Comparison of ENCODE assay signal across 8 cellular contexts in genomic region chr22:37266581-37267127, GRCh38. TPM values are rescaled to one million over a fixed set of nuclear protein-coding genes. Genes with fewer than 3 reads are reported as not detected.
A peak's percentile ranks its signal among the peaks of the same experiment; 100 is the strongest.
DNase-seq lines count a peak whose midpoint lies in the region; ATAC-seq and TF ChIP-seq lines count a peak whose summit lies in the region.

No MANE protein-coding gene starts in this region.

- POLR2A ChIA-PET in WTC11 (lab: Charles Lee): interaction anchor here (0.7 kb wide), 1 partner anchor 154 kb away, joined by 6 read pairs; no protein-coding TSS in a partner anchor

- peak; percentile 6 for ATAC-seq in activated CD8-positive, alpha-beta memory T cell treated with anti-CD3 and anti-CD28 coated beads, Interleukin-2, amount 10 ng/mL, durations not matched to agents 7 days and 5 days
- ATAC-seq in WTC11 (peak; percentile 18; the same call in 1 of the 2 replicates), left ventricle myocardium superior (peak; percentile 16)

- no peak for TF ChIP-seq EP300 in suprapubic skin (IDR thresholded peaks at IDR 0.05)

- H3K4me3 ChIP-seq in suprapubic skin: peak overlapping the region; percentile 22

- no peak for DNase-seq in activated CD8-positive, alpha-beta memory T cell treated with anti-CD3 and anti-CD28 coated beads, Interleukin-2, amount 10 ng/mL, durations not matched to agents 7 days and 5 days
- no peak for DNase-seq in activated CD8-positive, alpha-beta memory T cell treated with anti-CD3 and anti-CD28 coated beads, Interleukin-2, amount 50 U/mL, for 4 hours
- no peak for DNase-seq in WTC11 (ENCODE audit: low spot score)
- peak; percentile 13 for DNase-seq in left ventricle myocardium superior
- no peak for DNase-seq in suprapubic skin (ENCODE audit: low spot score in 2 of 2)
- no peak for DNase-seq in NCI-H748 (lab: John Stamatoyannopoulos, UW; ENCODE audit: unreplicated experiment)
- no peak for DNase-seq in stimulated activated CD4-positive, alpha-beta T cell treated with anti-CD3 and anti-CD28 coated beads, Interleukin-2, amount 100 ng/mL, for 48 hours
- no peak for DNase-seq in activated CD4-positive, alpha-beta T cell treated with anti-CD3 and anti-CD28 coated beads for 48 hours

- H3K4me3 Mint-ChIP-seq in activated CD8-positive, alpha-beta memory T cell treated with anti-CD3 and anti-CD28 coated beads, Interleukin-2, amount 10 ng/mL, durations not matched to agents 7 days and 5 days: peak overlapping the region; percentile 86
- H3K4me3 Mint-ChIP-seq in WTC11: peak overlapping the region; percentile 36

- peaks cover 4% of the 10 kb centered on the region for H3K9me3 Mint-ChIP-seq in activated CD8-positive, alpha-beta memory T cell treated with anti-CD3 and anti-CD28 coated beads, Interleukin-2, amount 10 ng/mL, durations not matched to agents 7 days and 5 days (ENCODE audit: low read depth)
- H3K9me3 Mint-ChIP-seq in WTC11: peaks cover 17% of the 10 kb centered on the region

- CTCF ChIA-PET in activated CD8-positive, alpha-beta memory T cell treated with anti-CD3 and anti-CD28 coated beads, Interleukin-2, amount 10 ng/mL, durations not matched to agents 7 days and 5 days (lab: Charles Lee): interaction anchor here (0.9 to 2.9 kb wide), 15 partner anchors 18 to 206 kb away, joined by 3 to 23 read pairs (median 8); partner anchors contain the start of gene RAC2
- CTCF ChIA-PET in WTC11 (lab: Charles Lee): interaction anchor here (1.1 to 1.9 kb wide), 6 partner anchors 10 to 206 kb away, joined by 3 to 10 read pairs (median 6); no protein-coding TSS in a partner anchor

- 55% methylated on average over 17 of the region's 18 CpGs for WGBS in suprapubic skin

- no peak overlapping the region for H3K27ac ChIP-seq in suprapubic skin

- TF ChIP-seq POLR2A in suprapubic skin (IDR thresholded peaks at IDR 0.05): no peak

- intact Hi-C loops in left ventricle myocardium superior (cut with micrococcal nuclease): no loop called here

- peaks cover 4% of the 10 kb centered on the region for H3K27me3 Mint-ChIP-seq in activated CD8-positive, alpha-beta memory T cell treated with anti-CD3 and anti-CD28 coated beads, Interleukin-2, amount 10 ng/mL, durations not matched to agents 7 days and 5 days
- peaks cover 14% of the 10 kb centered on the region for H3K27me3 Mint-ChIP-seq in WTC11 (ENCODE audit: low read depth)

- peaks cover 29% of the 10 kb centered on the region for H3K27me3 ChIP-seq in suprapubic skin

- peaks cover 5% of the 10 kb centered on the region for H3K36me3 Mint-ChIP-seq in activated CD8-positive, alpha-beta memory T cell treated with anti-CD3 and anti-CD28 coated beads, Interleukin-2, amount 10 ng/mL, durations not matched to agents 7 days and 5 days
- H3K36me3 Mint-ChIP-seq in WTC11: peaks cover 4% of the 10 kb centered on the region

- no peaks in the 10 kb centered on the region for H3K4me1 ChIP-seq in suprapubic skin

- H3K4me1 Mint-ChIP-seq in activated CD8-positive, alpha-beta memory T cell treated with anti-CD3 and anti-CD28 coated beads, Interleukin-2, amount 10 ng/mL, durations not matched to agents 7 days and 5 days: peaks cover 33% of the 10 kb centered on the region
- peaks cover 6% of the 10 kb centered on the region for H3K4me1 Mint-ChIP-seq in WTC11

- no peaks in the 10 kb centered on the region for H3K9me3 ChIP-seq in suprapubic skin

- TF ChIP-seq CTCF in WTC11 (IDR thresholded peaks at IDR 0.05) (no peak), suprapubic skin (IDR thresholded peaks at IDR 0.05) (no peak)

- peak overlapping the region; percentile 92 for H3K27ac Mint-ChIP-seq in activated CD8-positive, alpha-beta memory T cell treated with anti-CD3 and anti-CD28 coated beads, Interleukin-2, amount 10 ng/mL, durations not matched to agents 7 days and 5 days
- H3K27ac Mint-ChIP-seq in WTC11: no peak overlapping the region; the same call in 1 of the 2 replicates

- no peaks in the 10 kb centered on the region for H3K36me3 ChIP-seq in suprapubic skin

TF ChIP-seq in WTC11, 78 proteins besides CTCF, POLR2A, EP300 and RAD21:
- TF ChIP-seq ELF4 (CRISPR knock-in tag; IDR thresholded peaks at IDR 0.05; ENCODE audit: low read depth): no peak
- TF ChIP-seq NFE2L1 (CRISPR knock-in tag; IDR thresholded peaks at IDR 0.05): no peak
- TF ChIP-seq JUN (CRISPR knock-in tag; IDR thresholded peaks at IDR 0.05): no peak
- TF ChIP-seq FOXK1 (CRISPR knock-in tag; IDR thresholded peaks at IDR 0.05): no peak

RNA-seq across cellular contexts. Expression of gene CYTH4, which starts 15.7 kb away (rescaled TPM):
- 100 to 1,000 TPM in 1 of 2 experiments, 10 to 100 TPM in 1; 97.8 to 123 TPM for total RNA-seq in activated CD8-positive, alpha-beta memory T cell treated with anti-CD3 and anti-CD28 coated beads, Interleukin-2, amount 10 ng/mL, durations not matched to agents 7 days and 5 days
- total RNA-seq in WTC11 (2021): 0.11 to 0.16 TPM (median 0.15 TPM) in 3 replicates
- 6.2 TPM for total RNA-seq in left ventricle myocardium superior
- 1 to 10 TPM in 3 of 4 donors, under 1 TPM in 1; 0.55 to 4.3 (median 2.7) TPM for total RNA-seq in suprapubic skin

RNA-seq across cellular contexts. Expression of gene RAC2, which starts 22.6 kb away (rescaled TPM):
- total RNA-seq in activated CD8-positive, alpha-beta memory T cell treated with anti-CD3 and anti-CD28 coated beads, Interleukin-2, amount 10 ng/mL, durations not matched to agents 7 days and 5 days: 100 to 1,000 TPM; 834 to 907 TPM
- total RNA-seq in WTC11 (2021) (3.6 to 4.9 TPM (median 4.9 TPM) in 3 replicates), left ventricle myocardium superior (5.1 TPM), suprapubic skin (1 to 10 TPM; 1.9 to 3.9 (median 3.0) TPM)

RNA-seq across cellular contexts. Expression of gene SSTR3, which starts 54.4 kb away (rescaled TPM):
- total RNA-seq in activated CD8-positive, alpha-beta memory T cell treated with anti-CD3 and anti-CD28 coated beads, Interleukin-2, amount 10 ng/mL, durations not matched to agents 7 days and 5 days: 1 to 10 TPM; 1.3 to 2.2 TPM
- total RNA-seq in WTC11 (2021) (0.21 to 0.25 TPM (median 0.22 TPM) in 3 replicates), left ventricle myocardium superior (not detected), suprapubic skin (not detected)

Comparison
In these comparisons a context has a peak if more than half of its experiments do, and no peak if none do; other contexts are left out.
1. RNA of gene CYTH4, which starts 15.7 kb away (total RNA-seq): 97.8 to 123 TPM in activated CD8-positive, alpha-beta memory T cell treated with anti-CD3 and anti-CD28 coated beads, Interleukin-2, amount 10 ng/mL, durations not matched to agents 7 days and 5 days; 6.2 TPM in left ventricle myocardium superior (single experiment), 0.55 to 4.3 TPM in suprapubic skin and 0.11 to 0.16 TPM in WTC11; every median in the first group is over 10 times any median in the second.
2. RNA of gene RAC2, which starts 22.6 kb away (total RNA-seq): 834 to 907 TPM in activated CD8-positive, alpha-beta memory T cell treated with anti-CD3 and anti-CD28 coated beads, Interleukin-2, amount 10 ng/mL, durations not matched to agents 7 days and 5 days; 5.1 TPM in left ventricle myocardium superior (single experiment), 3.6 to 4.9 TPM in WTC11 and 1.9 to 3.9 TPM in suprapubic skin; every median in the first group is over 100 times any median in the second.
3. Peak in every context shown above with its lines, with median percentiles within 50 percentile points of each other: ATAC-seq.